In genomic region chr10:31836569-31837406, GRCh38 we compare ENCODE assay signal across 8 cellular contexts.
A peak's percentile ranks its signal among the peaks of the same experiment; 100 is the strongest.
DNase-seq lines count a peak whose midpoint lies in the region; ATAC-seq, FAIRE-seq and TF ChIP-seq lines count a peak whose summit lies in the region.

No MANE protein-coding gene starts in this region.

- H3K4me2 ChIP-seq in GM12878 (ENCODE audit: control insufficient read depth, insufficient read depth) (no peak overlapping the region), HepG2 (ENCODE audit: low read depth, low read length) (no peak overlapping the region)

- peak; percentile 80 for TF ChIP-seq RAD21 in GM12878 (IDR thresholded peaks at IDR 0.05; ENCODE audit: insufficient read depth, low read depth, low read length)
- peak; percentile 66 for TF ChIP-seq RAD21 in HepG2 (CRISPR knock-in tag; IDR thresholded peaks at IDR 0.05)

- H3K9me3 ChIP-seq in heart left ventricle (no peaks in the 10 kb centered on the region), GM12878 (replicated peaks; ENCODE audit: control insufficient read depth, insufficient read depth, low read length) (no peaks in the 10 kb centered on the region), HepG2 (ENCODE audit: low read length) (no peaks in the 10 kb centered on the region)

- BruUV-seq in GM12878 (replicated peaks; lab: Mats Ljungman, UMichigan) (no TSS peak), HepG2 (replicated peaks; lab: Mats Ljungman, UMichigan) (no TSS peak)

- TF ChIP-seq CTCF in heart left ventricle (IDR thresholded peaks at IDR 0.05) (peak; percentile 15 to 60 (median 46)), GM12878 (IDR thresholded peaks at IDR 0.05 in 2 of 3, conservative IDR thresholded peaks at IDR 0.05 in 1 of 3; ENCODE audit: control insufficient read depth in 2 of 3, extremely low read depth in 1 of 3, insufficient read depth in 1 of 3, low read depth in 3 of 3, low read length in 3 of 3) (peak; percentile 62 to 78 (median 63); a peak in 5 of 6 replicates), HepG2 (CRISPR knock-in tag; IDR thresholded peaks at IDR 0.05) (peak; percentile 60)

- WGBS in heart left ventricle, 4 donors: 85 to 90% (median 88%) methylated on average over 9 of the region's 9 CpGs
- 9% methylated on average over 9 of the region's 9 CpGs for WGBS in GM12878 (ENCODE audit: insufficient coverage, insufficient replicate concordance, low lambda C conversion rate, missing lambda C conversion rate)
- 93% methylated on average over 9 of the region's 9 CpGs for WGBS in HepG2 (ENCODE audit: low lambda C conversion rate)

- intact Hi-C loops in heart left ventricle (cut with DNase I): no loop called here
- intact Hi-C loops in Right ventricle myocardium inferior (cut with DNase I): no loop called here
- intact Hi-C loops in GM12878 (cut with micrococcal nuclease; ENCODE audit: unreplicated experiment): loop anchor here (2.0 to 10.0 kb wide), 2 partner anchors 168 to 368 kb away; no protein-coding TSS in a partner anchor
- intact Hi-C loops in HepG2 (cut with micrococcal nuclease; ENCODE audit: unreplicated experiment): loop anchor here (1.0 to 5.0 kb wide), 3 partner anchors 111 to 376 kb away; no protein-coding TSS in a partner anchor

- no peaks in the 10 kb centered on the region for H3K79me2 ChIP-seq in GM12878 (ENCODE audit: control insufficient read depth, insufficient read depth, low read length)
- H3K79me2 ChIP-seq in HepG2 (ENCODE audit: insufficient read depth, low read length): no peaks in the 10 kb centered on the region

- POLR2A ChIA-PET in GM12878 (lab: Charles Lee): no interaction called here
- POLR2A ChIA-PET in HepG2 (lab: Yijun Ruan, JAX): no interaction called here

- peaks cover 0 to 14% (median 0%) of the 10 kb centered on the region in 9 donors for H3K36me3 ChIP-seq in heart left ventricle
- no peaks in the 10 kb centered on the region for H3K36me3 ChIP-seq in GM12878 (ENCODE audit: control insufficient read depth in 2 of 2, insufficient read depth in 2 of 2, low read length in 1 of 2)
- H3K36me3 ChIP-seq in HepG2 (replicated peaks in 1 of 2; ENCODE audit: control insufficient read depth in 1 of 2, insufficient read depth in 2 of 2, low read length in 2 of 2): peaks cover 13 to 26% of the 10 kb centered on the region in 2 experiments; a peak in 4 of 5 replicates

- RAD21 ChIA-PET in GM12878 (lab: Charles Lee; ENCODE audit: unreplicated experiment): interaction anchor here (2.1 kb wide), 1 partner anchor 26 kb away, joined by 7 read pairs; no protein-coding TSS in a partner anchor

- ATAC-seq in heart left ventricle: peak in 1 of 4 donors; percentile 32
- no peak for ATAC-seq in Right ventricle myocardium inferior
- peak; percentile 79 for ATAC-seq in GM12878
- peak; percentile 82 for ATAC-seq in HepG2

- H3K27ac ChIP-seq in heart left ventricle: no peak overlapping the region
- H3K27ac ChIP-seq in GM12878 (ENCODE audit: control insufficient read depth, insufficient read depth): no peak overlapping the region
- no peak overlapping the region for H3K27ac ChIP-seq in HepG2 (ENCODE audit: extremely low read length, insufficient read depth, low read length)

- TF ChIP-seq POLR2A in heart left ventricle (IDR thresholded peaks at IDR 0.05): no peak
- no peak for TF ChIP-seq POLR2A in GM12878 (IDR thresholded peaks at IDR 0.05; ENCODE audit: low read depth, low read length)
- TF ChIP-seq POLR2A in HepG2 (IDR thresholded peaks at IDR 0.05; ENCODE audit: insufficient read depth in 1 of 2, low read depth in 2 of 2, low read length in 2 of 2): no peak

- FAIRE-seq in GM12878 (lab: Jason Lieb, UNC) (no peak), HepG2 (lab: Jason Lieb, UNC) (peak; percentile 18)

- no peaks in the 10 kb centered on the region for H4K20me1 ChIP-seq in GM12878 (ENCODE audit: control insufficient read depth, insufficient read depth)
- no peaks in the 10 kb centered on the region for H4K20me1 ChIP-seq in HepG2 (ENCODE audit: insufficient read depth, low read length)

- no peak overlapping the region for H3K4me3 ChIP-seq in heart left ventricle
- H3K4me3 ChIP-seq in GM12878: no peak overlapping the region
- no peak overlapping the region for H3K4me3 ChIP-seq in HepG2 (replicated peaks in 1 of 3; ENCODE audit: insufficient read depth in 1 of 3, low read depth in 2 of 3, low read length in 3 of 3)

- in situ Hi-C loops in GM12878 (cut with MboI): no loop called here
- in situ Hi-C loops in HepG2 (cut with HindIII; ENCODE audit: extremely low pct_ligation_motif_present, low pct_unique_long_range_greater_than_20kb): loop anchor here (25.0 kb wide), 1 partner anchor 376 kb away; no protein-coding TSS in a partner anchor

- CTCF ChIA-PET in GM12878 (lab: Yijun Ruan, JAX) (interaction anchor here (0.7 to 2.9 kb wide), 9 partner anchors 25 to 373 kb away, joined by 3 to 18 read pairs (median 3); no protein-coding TSS in a partner anchor), HepG2 (lab: Yijun Ruan, JAX; ENCODE audit: low intra/inter-chr PET ratio, low total read pairs) (interaction anchor here (1.1 to 1.4 kb wide), 3 partner anchors 108 to 370 kb away, joined by 3 to 6 read pairs (median 3); no protein-coding TSS in a partner anchor)

- H3K4me1 ChIP-seq in heart left ventricle (no peaks in the 10 kb centered on the region), GM12878 (ENCODE audit: control insufficient read depth, insufficient read depth, low read length) (no peaks in the 10 kb centered on the region), HepG2 (ENCODE audit: insufficient read depth, low read length) (no peaks in the 10 kb centered on the region)

- no peak for DNase-seq in heart left ventricle
- no peak for DNase-seq in Right ventricle myocardium inferior (ENCODE audit: missing footprints)
- DNase-seq in Kasumi-1 (lab: John Stamatoyannopoulos, UW): peak; percentile 62 to 80
- DNase-seq in GM12878 (ENCODE audit: low read depth, low spot score): no peak
- DNase-seq in HepG2 (ENCODE audit: low spot score): peak; percentile 36
- no peak for DNase-seq in NCI-H526 (lab: John Stamatoyannopoulos, UW)
- DNase-seq in stimulated activated CD4-positive, alpha-beta T cell treated with anti-CD3 and anti-CD28 coated beads, Interleukin-4, amount 100 ng/mL, for 1 hour: no peak
- DNase-seq in T1000 (lab: John Stamatoyannopoulos, UW): no peak

- H3K27me3 ChIP-seq in heart left ventricle (no peaks in the 10 kb centered on the region), GM12878 (replicated peaks in 1 of 2; ENCODE audit: control insufficient read depth in 2 of 2, insufficient read depth in 2 of 2, low read length in 1 of 2) (no peaks in the 10 kb centered on the region), HepG2 (ENCODE audit: control insufficient read depth in 1 of 2, insufficient read depth in 2 of 2, low read length in 2 of 2) (no peaks in the 10 kb centered on the region)

- H2AFZ ChIP-seq in GM12878 (ENCODE audit: control insufficient read depth, low read depth, low read length): peak overlapping the region; percentile 42
- H2AFZ ChIP-seq in HepG2 (ENCODE audit: low read length): no peak overlapping the region

- TF ChIP-seq EP300 in GM12878 (IDR thresholded peaks at IDR 0.05; ENCODE audit: borderline replicate concordance in 1 of 2, control insufficient read depth in 1 of 2, low read depth in 2 of 2, low read length in 2 of 2) (no peak), HepG2 (IDR thresholded peaks at IDR 0.05; ENCODE audit: low read depth in 2 of 2, low read length in 2 of 2) (no peak), HepG2 (CRISPR knock-in tag; IDR thresholded peaks at IDR 0.05; ENCODE audit: borderline replicate concordance) (no peak)

- SMC1A ChIA-PET in GM12878 (lab: Charles Lee; ENCODE audit: uncharacterized antibody, unreplicated experiment): interaction anchor here (0.7 to 2.2 kb wide), 4 partner anchors 14 to 167 kb away, joined by 3 to 5 read pairs (median 4); no protein-coding TSS in a partner anchor

- H3K9ac ChIP-seq in GM12878 (ENCODE audit: control insufficient read depth, insufficient read depth, low read length) (no peak overlapping the region), HepG2 (ENCODE audit: insufficient read depth, low read depth, low read length) (no peak overlapping the region)

TF ChIP-seq in GM12878, 131 proteins besides CTCF, POLR2A, EP300 and RAD21 (continues in another document):
- no peak for TF ChIP-seq POLR2AphosphoS2 (IDR thresholded peaks at IDR 0.05; ENCODE audit: low read depth, low read length)
- TF ChIP-seq SMC3 (IDR thresholded peaks at IDR 0.05; ENCODE audit: borderline replicate concordance, low read length): peak; percentile 59; the same call in 1 of the 2 replicates
- TF ChIP-seq IRF5 (IDR thresholded peaks at IDR 0.05; ENCODE audit: borderline replicate concordance): no peak

TF ChIP-seq in HepG2, 621 proteins besides CTCF, POLR2A, EP300 and RAD21:
- TF ChIP-seq STAG1 (CRISPR knock-in tag; IDR thresholded peaks at IDR 0.05) (peak; percentile 79), ZBTB34 (CRISPR knock-in tag; IDR thresholded peaks at IDR 0.05) (no peak), SMC3 (IDR thresholded peaks at IDR 0.05; ENCODE audit: low read length) (peak; percentile 59; the same call in 1 of the 2 replicates)
- TF ChIP-seq, protein P1, sequence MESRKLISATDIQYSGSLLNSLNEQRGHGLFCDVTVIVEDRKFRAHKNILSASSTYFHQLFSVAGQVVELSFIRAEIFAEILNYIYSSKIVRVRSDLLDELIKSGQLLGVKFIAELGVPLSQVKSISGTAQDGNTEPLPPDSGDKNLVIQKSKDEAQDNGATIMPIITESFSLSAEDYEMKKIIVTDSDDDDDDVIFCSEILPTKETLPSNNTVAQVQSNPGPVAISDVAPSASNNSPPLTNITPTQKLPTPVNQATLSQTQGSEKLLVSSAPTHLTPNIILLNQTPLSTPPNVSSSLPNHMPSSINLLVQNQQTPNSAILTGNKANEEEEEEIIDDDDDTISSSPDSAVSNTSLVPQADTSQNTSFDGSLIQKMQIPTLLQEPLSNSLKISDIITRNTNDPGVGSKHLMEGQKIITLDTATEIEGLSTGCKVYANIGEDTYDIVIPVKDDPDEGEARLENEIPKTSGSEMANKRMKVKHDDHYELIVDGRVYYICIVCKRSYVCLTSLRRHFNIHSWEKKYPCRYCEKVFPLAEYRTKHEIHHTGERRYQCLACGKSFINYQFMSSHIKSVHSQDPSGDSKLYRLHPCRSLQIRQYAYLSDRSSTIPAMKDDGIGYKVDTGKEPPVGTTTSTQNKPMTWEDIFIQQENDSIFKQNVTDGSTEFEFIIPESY (CRISPR knock-in tag; IDR thresholded peaks at IDR 0.05): peak; percentile 49; the same call in 1 of the 2 replicates

Comparison
In these comparisons a context has a peak if more than half of its experiments do, and no peak if none do; other contexts are left out.
1. DNase-seq: peak in Kasumi-1 (2 of 2) and HepG2 (single experiment); none in heart left ventricle (0 of 5), Right ventricle myocardium inferior (single experiment), GM12878 (single experiment), NCI-H526 (0 of 2), stimulated activated CD4-positive, alpha-beta T cell treated with anti-CD3 and anti-CD28 coated beads, Interleukin-4, amount 100 ng/mL, for 1 hour (single experiment) and T1000 (single experiment).
2. intact Hi-C loops: an anchor here in GM12878 (2.0 to 10.0 kb wide) and HepG2 (1.0 to 5.0 kb wide); none called in heart left ventricle and Right ventricle myocardium inferior.
3. Peak in every context shown above with its lines, with median percentiles within 50 percentile points of each other: CTCF ChIP-seq.